Comparison of ENCODE assay signal across 1 cellular context in the genomic region with DNA sequence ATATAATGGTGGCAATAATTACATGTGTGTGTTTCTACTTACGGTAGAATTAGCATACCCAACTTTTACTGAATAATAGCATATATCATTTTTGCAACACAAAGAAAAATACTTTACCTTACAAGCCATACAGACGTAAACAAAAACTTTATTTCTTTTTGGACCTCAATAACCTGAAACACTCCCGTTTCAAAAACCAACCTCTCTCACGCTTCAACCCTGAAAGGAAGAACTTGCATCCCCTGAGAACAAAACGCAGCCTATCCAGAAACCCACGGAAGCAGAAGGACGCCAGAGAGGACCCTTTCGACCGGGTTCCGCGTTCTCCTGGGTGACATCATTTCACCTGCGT.
TF ChIP-seq lines count a peak whose summit lies in the region.

Gene RNF38 (minus strand): TSS at position 290 of the 352 bp plus-strand sequence. CDS start 161 bp downstream, at position 129.

TF ChIP-seq in IMR-90, 13 proteins besides CTCF, POLR2A, EP300 and RAD21 (continued from another document):
- no peak for TF ChIP-seq FOS (IDR thresholded peaks at IDR 0.05; ENCODE audit: low read depth, low read length)
